In genomic region chr15:96448923-96449322, GRCh38 we compare ENCODE assay signal across 24 cellular contexts.
DNase-seq lines count a peak whose midpoint lies in the region; ATAC-seq and TF ChIP-seq lines count a peak whose summit lies in the region.
"Had no signal": no experiment of that assay in that cellular context is flagged by ENCODE, and none has a peak within 500 bp of the region (broad histone marks: within the 10 kb centered on the region; RNA-seq: fewer than 3 reads in every experiment).

No MANE protein-coding gene starts in this region.

- H3K36me3 ChIP-seq in GM23338 (ENCODE audit: insufficient read depth) (no peaks in the 10 kb centered on the region), osteoblast (ENCODE audit: insufficient read depth, low read length) (no peaks in the 10 kb centered on the region)
- H3K36me3 ChIP-seq: BLaER1, SJSA1 had no signal

- H3K27me3 ChIP-seq in GM23338 (ENCODE audit: insufficient read depth) (no peaks in the 10 kb centered on the region), osteoblast (ENCODE audit: insufficient read depth, low read length) (no peaks in the 10 kb centered on the region)
- H3K27me3 ChIP-seq: BLaER1, SJSA1 had no signal

- H3K79me2 ChIP-seq in GM23338 (replicated peaks; ENCODE audit: insufficient read depth) (no peaks in the 10 kb centered on the region), osteoblast (ENCODE audit: insufficient read depth, low read length) (no peaks in the 10 kb centered on the region)

- H3K4me3 Mint-ChIP-seq in GM23338, result no peak overlapping the region
- H3K4me3 Mint-ChIP-seq: CD4-positive, CD25-positive, alpha-beta regulatory T cell; H9; HFFc6; T-cell; T-helper 2 cell treated with Interferon-gamma antibody and Interleukin-4, amounts not matched to agents 5 μg/mL and 100 μg/mL, for 36 hours had no signal

- ATAC-seq in GM23338 (no peak), sciatic nerve (no peak)
- ATAC-seq: K562, PC-3, Right ventricle myocardium inferior, T-cell had no signal

- H2AFZ ChIP-seq in GM23338 (peak overlapping the region; percentile 45; the same call in 1 of the 2 replicates), osteoblast (ENCODE audit: low read length) (no peak overlapping the region)
- H2AFZ ChIP-seq: GM23248 had no signal

- no peaks in the 10 kb centered on the region for H3K9me3 ChIP-seq in osteoblast (ENCODE audit: low read depth, low read length)
- H3K9me3 ChIP-seq: BLaER1, SJSA1 had no signal

- H3K4me1 ChIP-seq in GM23338 (ENCODE audit: insufficient read depth) (no peaks in the 10 kb centered on the region), osteoblast (ENCODE audit: insufficient read depth, low read length) (no peaks in the 10 kb centered on the region)
- H3K4me1 ChIP-seq: BLaER1, SJSA1 had no signal

- no peak overlapping the region for H3K27ac Mint-ChIP-seq in GM23338
- H3K27ac Mint-ChIP-seq: CD4-positive, CD25-positive, alpha-beta regulatory T cell; H9; HFFc6; T-cell; T-helper 2 cell treated with Interferon-gamma antibody and Interleukin-4, amounts not matched to agents 5 μg/mL and 100 μg/mL, for 36 hours had no signal

- no peaks in the 10 kb centered on the region for H3K27me3 Mint-ChIP-seq in GM23338 (ENCODE audit: insufficient read depth, low read depth, poor library complexity)
- H3K27me3 Mint-ChIP-seq: CD4-positive, CD25-positive, alpha-beta regulatory T cell had no signal

- H3K4me1 Mint-ChIP-seq in GM23338, result no peaks in the 10 kb centered on the region; the same call in 2 of the 3 replicates
- H3K4me1 Mint-ChIP-seq: CD4-positive, CD25-positive, alpha-beta regulatory T cell; T-cell had no signal

- H3K9me3 Mint-ChIP-seq in GM23338, result no peaks in the 10 kb centered on the region
- H3K9me3 Mint-ChIP-seq: H9; HFFc6; T-helper 2 cell treated with Interferon-gamma antibody and Interleukin-4, amounts not matched to agents 5 μg/mL and 100 μg/mL, for 36 hours had no signal

- intact Hi-C loops in sciatic nerve (cut with DNase I), result no loop called here

- H3K36me3 Mint-ChIP-seq in GM23338 (ENCODE audit: low read depth), result no peaks in the 10 kb centered on the region
- H3K36me3 Mint-ChIP-seq: CD4-positive, CD25-positive, alpha-beta regulatory T cell; T-cell had no signal

- no peaks in the 10 kb centered on the region for H3F3A ChIP-seq in GM23338 (replicated peaks; ENCODE audit: low read depth)

- no peak overlapping the region for H3K27ac ChIP-seq in GM23338 (ENCODE audit: low read depth)
- no peak overlapping the region for H3K27ac ChIP-seq in osteoblast (ENCODE audit: low read depth, low read length)
- H3K27ac ChIP-seq: BLaER1, GM23248, SJSA1 had no signal

- H3K4me2 ChIP-seq in GM23338 (no peak overlapping the region), osteoblast (ENCODE audit: insufficient read depth, low read length) (no peak overlapping the region)
- H3K4me2 ChIP-seq: BLaER1 had no signal

- TF ChIP-seq CTCF in GM23338 (conservative IDR thresholded peaks at IDR 0.05; ENCODE audit: low read depth in 2 of 2) (no peak), osteoblast (IDR thresholded peaks at IDR 0.05; ENCODE audit: extremely low read depth, low read depth, low read length) (no peak)

- H3K4me3 ChIP-seq in GM23338 (no peak overlapping the region), osteoblast (ENCODE audit: insufficient read depth, low read length) (no peak overlapping the region)
- H3K4me3 ChIP-seq: BLaER1, GM23248, K562, SJSA1 had no signal

- DNase-seq in NCI-H2227 (lab: John Stamatoyannopoulos, UW; ENCODE audit: unreplicated experiment) (peak; percentile 11), NCI-H2227 treated with DMSO at 0.1 percent for 48 hours (lab: John Stamatoyannopoulos, UW) (no peak), GM23338 (ENCODE audit: low spot score) (no peak), NCI-H69 (lab: John Stamatoyannopoulos, UW) (peak; percentile 41), osteoblast (ENCODE audit: insufficient read length, low spot score, missing footprints) (peak; percentile 54), glomerular visceral epithelial cell (ENCODE audit: extremely low spot score) (no peak), sciatic nerve (ENCODE audit: low spot score) (no peak)
- DNase-seq: CD4-positive, CD25-positive, alpha-beta regulatory T cell; GM23248; H9; HFFc6; Kasumi-1; NCI-H187 treated with DMSO at 0.1 percent for 48 hours; NCI-H2107; NCI-H226; NCI-H524; NK-92 treated with Interleukin-12 subunit alpha and Interleukin-12 subunit beta, amount 100 ng/mL, for 24 hours; PC-3; T-cell had no signal

- 0 out of 2 replicates have a peak, but pooled peaks cover 4% of the 10 kb centered on the region for H3K9me2 ChIP-seq in GM23338 (ENCODE audit: insufficient read depth)

- H4K20me1 ChIP-seq in GM23338 (replicated peaks; ENCODE audit: insufficient read depth), result no peaks in the 10 kb centered on the region
- H4K20me1 ChIP-seq in osteoblast (ENCODE audit: insufficient read depth, low read length), result no peaks in the 10 kb centered on the region
- H4K20me1 ChIP-seq: BLaER1 had no signal

TF ChIP-seq in GM23338, 12 proteins besides CTCF, POLR2A, EP300 and RAD21 (continues in another document):
- TF ChIP-seq REST (IDR thresholded peaks at IDR 0.05; ENCODE audit: unreplicated experiment) (no peak), EZH2 (IDR thresholded peaks at IDR 0.05; ENCODE audit: low read depth, unreplicated experiment) (no peak), NANOG (IDR thresholded peaks at IDR 0.05; ENCODE audit: borderline replicate concordance) (no peak), JUNB (IDR thresholded peaks at IDR 0.05; ENCODE audit: unreplicated experiment) (no peak)
- TF ChIP-seq, protein P1, sequence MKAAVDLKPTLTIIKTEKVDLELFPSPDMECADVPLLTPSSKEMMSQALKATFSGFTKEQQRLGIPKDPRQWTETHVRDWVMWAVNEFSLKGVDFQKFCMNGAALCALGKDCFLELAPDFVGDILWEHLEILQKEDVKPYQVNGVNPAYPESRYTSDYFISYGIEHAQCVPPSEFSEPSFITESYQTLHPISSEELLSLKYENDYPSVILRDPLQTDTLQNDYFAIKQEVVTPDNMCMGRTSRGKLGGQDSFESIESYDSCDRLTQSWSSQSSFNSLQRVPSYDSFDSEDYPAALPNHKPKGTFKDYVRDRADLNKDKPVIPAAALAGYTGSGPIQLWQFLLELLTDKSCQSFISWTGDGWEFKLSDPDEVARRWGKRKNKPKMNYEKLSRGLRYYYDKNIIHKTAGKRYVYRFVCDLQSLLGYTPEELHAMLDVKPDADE (IDR thresholded peaks at IDR 0.05), result no peak

Comparison
In these comparisons a context has a peak if more than half of its experiments do, and no peak if none do; other contexts are left out.
1. DNase-seq: peak in NCI-H2227 (single experiment), NCI-H69 (single experiment) and osteoblast (single experiment); none in NCI-H2227 treated with DMSO at 0.1 percent for 48 hours (single experiment), GM23338 (single experiment), glomerular visceral epithelial cell (single experiment) and sciatic nerve (single experiment).